In the genomic region with DNA sequence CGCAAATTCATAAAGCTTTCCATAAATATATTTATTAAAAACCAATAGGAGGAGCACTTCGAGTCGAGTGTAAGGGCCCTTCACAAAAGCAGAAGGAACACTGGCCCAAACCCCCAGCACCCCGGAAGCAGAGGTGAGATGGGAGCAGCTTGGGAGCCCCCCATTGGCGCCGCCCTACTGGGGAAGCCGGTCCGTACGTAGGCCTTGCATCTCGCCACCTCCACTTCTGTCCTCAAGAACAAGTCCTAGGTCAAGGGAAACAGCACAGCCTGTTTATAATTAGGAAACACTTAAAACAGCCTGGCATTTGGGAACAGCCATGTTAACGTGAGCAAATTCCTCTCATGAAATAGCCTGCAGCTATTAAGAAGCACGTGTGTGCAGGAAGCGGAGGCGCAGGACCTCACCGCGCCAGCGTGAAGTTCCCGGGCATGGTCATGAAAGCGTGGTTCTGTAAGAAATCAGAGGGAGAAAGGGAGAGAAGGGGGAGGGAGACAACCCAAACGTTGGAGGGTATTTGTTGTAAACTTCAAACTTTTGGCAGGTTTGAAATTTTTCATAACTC, we compare ENCODE assay signal across 1 cellular context.
TF ChIP-seq lines count a peak whose summit lies in the region.

No MANE protein-coding gene starts in this region.

TF ChIP-seq in GM23338, 12 proteins besides CTCF, POLR2A, EP300 and RAD21 (continued from another document):
- TF ChIP-seq ETS1 (IDR thresholded peaks at IDR 0.05): no peak
- no peak for TF ChIP-seq NANOG (IDR thresholded peaks at IDR 0.05; ENCODE audit: borderline replicate concordance)
- TF ChIP-seq REST (IDR thresholded peaks at IDR 0.05; ENCODE audit: unreplicated experiment): no peak
- TF ChIP-seq EZH2 (IDR thresholded peaks at IDR 0.05; ENCODE audit: low read depth, unreplicated experiment): no peak
- no peak for TF ChIP-seq POLR2AphosphoS5 (IDR thresholded peaks at IDR 0.05; ENCODE audit: low read depth)
- TF ChIP-seq CREB1 (CRISPR knock-in tag; IDR thresholded peaks at IDR 0.05; ENCODE audit: low read depth): no peak
- no peak for TF ChIP-seq ZNF114 (CRISPR knock-in tag; IDR thresholded peaks at IDR 0.05)
- TF ChIP-seq ZNF462 (CRISPR knock-in tag; IDR thresholded peaks at IDR 0.05): no peak
- TF ChIP-seq EZH2phosphoT487 (IDR thresholded peaks at IDR 0.05; ENCODE audit: unreplicated experiment): no peak
